Comparison of ENCODE assay signal across 19 cellular contexts in the genomic region with DNA sequence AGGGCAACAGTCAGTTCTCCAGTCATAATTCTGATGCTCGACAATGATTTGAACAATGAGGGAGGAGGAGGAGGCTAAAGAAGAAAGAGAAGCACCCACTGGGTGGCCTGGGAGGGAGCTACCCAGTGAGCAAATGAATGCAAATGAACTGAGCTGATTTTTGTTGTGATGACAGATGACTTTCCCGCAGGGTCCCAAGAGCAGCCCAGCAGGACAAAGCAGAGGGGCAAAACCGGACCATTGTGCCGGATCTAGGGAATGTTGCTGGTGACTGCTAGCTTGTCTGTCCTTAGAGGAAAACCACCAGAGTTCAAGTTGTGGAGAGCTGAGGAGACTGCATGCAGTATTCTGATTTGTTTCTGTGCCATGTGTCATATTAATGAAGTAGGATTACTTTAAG.
"Had no signal": no experiment of that assay in that cellular context is flagged by ENCODE, and none has a peak within 500 bp of the region (broad histone marks: within the 10 kb centered on the region; RNA-seq: fewer than 3 reads in every experiment).

No MANE protein-coding gene starts in this region.

- H3K9me3 Mint-ChIP-seq: activated CD4-positive, alpha-beta memory T cell treated with anti-CD3 and anti-CD28 coated beads, Interleukin-2, amount 10 ng/mL, durations not matched to agents 7 days and 5 days; activated T-cell treated with anti-CD3 and anti-CD28 coated beads, Interleukin-2, amount 50 U/mL, for 24 hours; central memory CD8-positive, alpha-beta T cell; T-helper 1 cell treated with Interleukin-12 subunit alpha and Interleukin-12 subunit beta and Interleukin-4 antibody, amounts not matched to agents 30 μg/mL and 1 μg/mL, for 36 hours had no signal

- H3K9me3 ChIP-seq: body of pancreas, left lung, thyroid gland had no signal

- H3K36me3 Mint-ChIP-seq: stimulated activated memory B cell treated with anti-CD40 and anti-IgM and Interleukin-4, amounts not matched to agents 10 μg/mL and 1 μg/mL and 100 μg/mL, for 72 hours had no signal

- H3K4me3 Mint-ChIP-seq: activated CD4-positive, alpha-beta memory T cell treated with anti-CD3 and anti-CD28 coated beads, Interleukin-2, amount 10 ng/mL, durations not matched to agents 7 days and 5 days; activated CD4-positive, alpha-beta T cell treated with anti-CD3 and anti-CD28 coated beads for 36 hours; activated naive CD8-positive, alpha-beta T cell; activated T-cell treated with anti-CD3 and anti-CD28 coated beads, Interleukin-2, amount 50 U/mL, for 24 hours; central memory CD8-positive, alpha-beta T cell; stimulated activated memory B cell treated with anti-CD40 and anti-IgM and Interleukin-4, amounts not matched to agents 10 μg/mL and 1 μg/mL and 100 μg/mL, for 72 hours; T-helper 1 cell treated with Interleukin-12 subunit alpha and Interleukin-12 subunit beta and Interleukin-4 antibody, amounts not matched to agents 30 μg/mL and 1 μg/mL, for 36 hours had no signal

- ATAC-seq: activated CD4-positive, alpha-beta T cell treated with anti-CD3 and anti-CD28 coated beads for 36 hours; body of pancreas; left lung; stimulated activated memory B cell treated with anti-CD40 and anti-IgM and Interleukin-4, amounts not matched to agents 10 μg/mL and 1 μg/mL and 100 μg/mL, for 72 hours had no signal

- H3K4me1 Mint-ChIP-seq: central memory CD8-positive, alpha-beta T cell had no signal

- H3K27ac Mint-ChIP-seq: activated CD4-positive, alpha-beta memory T cell treated with anti-CD3 and anti-CD28 coated beads, Interleukin-2, amount 10 ng/mL, durations not matched to agents 7 days and 5 days; activated CD4-positive, alpha-beta T cell treated with anti-CD3 and anti-CD28 coated beads for 36 hours; activated naive CD8-positive, alpha-beta T cell; activated T-cell treated with anti-CD3 and anti-CD28 coated beads, Interleukin-2, amount 50 U/mL, for 24 hours; naive B cell; stimulated activated memory B cell treated with anti-CD40 and anti-IgM and Interleukin-4, amounts not matched to agents 10 μg/mL and 1 μg/mL and 100 μg/mL, for 72 hours; T-helper 1 cell treated with Interleukin-12 subunit alpha and Interleukin-12 subunit beta and Interleukin-4 antibody, amounts not matched to agents 30 μg/mL and 1 μg/mL, for 36 hours had no signal

- H3K4me3 ChIP-seq: body of pancreas, left lung, thyroid gland had no signal

- DNase-seq: activated CD4-positive, alpha-beta memory T cell treated with anti-CD3 and anti-CD28 coated beads, Interleukin-2, amount 10 ng/mL, durations not matched to agents 7 days and 5 days; activated CD4-positive, alpha-beta T cell treated with anti-CD3 and anti-CD28 coated beads for 36 hours; activated effector memory CD4-positive, alpha-beta T cell treated with anti-CD3 and anti-CD28 coated beads, Interleukin-2, amount 50 U/mL, for 16 hours; activated T-cell treated with anti-CD3 and anti-CD28 coated beads, Interleukin-2, amount 50 U/mL, for 24 hours; amniotic stem cell; body of pancreas; effector CD8-positive, alpha-beta T cell; foreskin melanocyte; head of caudate nucleus; left lung; mammary epithelial cell; naive B cell; stimulated activated CD4-positive, alpha-beta T cell treated with anti-CD3 and anti-CD28 coated beads, Interleukin-2, amount 100 ng/mL, for 48 hours; thyroid gland; WERI-Rb-1 had no signal

- H3K27me3 ChIP-seq: body of pancreas, thyroid gland had no signal

- H3K27ac ChIP-seq: body of pancreas, left lung, WERI-Rb-1 had no signal

- H3K36me3 ChIP-seq: left lung, thyroid gland, WERI-Rb-1 had no signal
